In genomic region chr1:167148388-167148787, GRCh38 we compare ENCODE assay signal across 20 cellular contexts. TPM values are rescaled to one million over a fixed set of nuclear protein-coding genes. Genes with fewer than 3 reads are reported as not detected.
"Had no signal": no experiment of that assay in that cellular context is flagged by ENCODE, and none has a peak within 500 bp of the region (broad histone marks: within the 10 kb centered on the region; RNA-seq: fewer than 3 reads in every experiment).

No MANE protein-coding gene starts in this region.

- DNase-seq: activated CD4-positive, alpha-beta memory T cell treated with anti-CD3 and anti-CD28 coated beads for 36 hours; activated gamma-delta T cell; activated naive CD8-positive, alpha-beta T cell treated with anti-CD3 and anti-CD28 coated beads, Interleukin-2, amount 10 ng/mL, durations not matched to agents 7 days and 5 days; activated T-cell treated with anti-CD3 and anti-CD28 coated beads, Interleukin-2, amount 50 U/mL, for 48 hours; anterior cingulate cortex; dermis blood vessel endothelial cell; foreskin melanocyte; kidney; left ventricle myocardium superior; mesenchymal stem cell; nephron progenitor cell; ovary; stimulated activated CD4-positive, alpha-beta T cell treated with anti-CD3 and anti-CD28 coated beads, Interleukin-15, amount 100 ng/mL, for 24 hours; stimulated activated CD4-positive, alpha-beta T cell treated with anti-CD3 and anti-CD28 coated beads, Interleukin-4, amount 100 ng/mL, for 24 hours; T-helper 9 cell; upper lobe of right lung had no signal

- ATAC-seq: left ventricle myocardium superior, upper lobe of right lung had no signal

- H3K4me1 ChIP-seq: breast epithelium, upper lobe of right lung had no signal

- H3K36me3 ChIP-seq: breast epithelium, ovary, upper lobe of right lung had no signal

- H3K4me3 ChIP-seq: breast epithelium, ovary, upper lobe of right lung had no signal

- FAIRE-seq: endometrium, kidney had no signal

- H3K27ac Mint-ChIP-seq: activated CD4-positive, alpha-beta memory T cell treated with anti-CD3 and anti-CD28 coated beads for 36 hours; activated naive CD8-positive, alpha-beta T cell treated with anti-CD3 and anti-CD28 coated beads, Interleukin-2, amount 10 ng/mL, durations not matched to agents 7 days and 5 days; nephron progenitor cell; stimulated activated naive CD8-positive, alpha-beta T cell treated with anti-CD3 and anti-CD28 coated beads, Interleukin-15, Interleukin-2, amounts not matched to agents 100 ng/mL and 50 ng/mL, for 24 hours had no signal

- H3K9me3 ChIP-seq: ovary, upper lobe of right lung had no signal

- H3K27me3 ChIP-seq: breast epithelium, ovary, upper lobe of right lung had no signal

- H3K4me3 Mint-ChIP-seq: activated CD4-positive, alpha-beta memory T cell treated with anti-CD3 and anti-CD28 coated beads for 36 hours; activated naive CD8-positive, alpha-beta T cell treated with anti-CD3 and anti-CD28 coated beads, Interleukin-2, amount 10 ng/mL, durations not matched to agents 7 days and 5 days; nephron progenitor cell; stimulated activated naive CD8-positive, alpha-beta T cell treated with anti-CD3 and anti-CD28 coated beads, Interleukin-15, Interleukin-2, amounts not matched to agents 100 ng/mL and 50 ng/mL, for 24 hours had no signal

- H3K27ac ChIP-seq: breast epithelium, ovary, upper lobe of right lung had no signal

RNA-seq across cellular contexts. Expression of gene STYXL2, which starts 54.5 kb away (rescaled TPM):
- total RNA-seq: activated CD4-positive, alpha-beta memory T cell treated with anti-CD3 and anti-CD28 coated beads for 36 hours; activated naive CD8-positive, alpha-beta T cell treated with anti-CD3 and anti-CD28 coated beads, Interleukin-2, amount 10 ng/mL, durations not matched to agents 7 days and 5 days; dermis blood vessel endothelial cell had no signal

RNA-seq across cellular contexts. Expression of gene GPA33, which starts 58.2 kb away (rescaled TPM):
- total RNA-seq: dermis blood vessel endothelial cell, temporal lobe had no signal
